13 cellular contexts compared by ENCODE assay signal in genomic region chr12:52168019-52168717, GRCh38. TPM values are rescaled to one million over a fixed set of nuclear protein-coding genes. Genes with fewer than 3 reads are reported as not detected.
DNase-seq lines count a peak whose midpoint lies in the region; ATAC-seq, FAIRE-seq and TF ChIP-seq lines count a peak whose summit lies in the region.
"Had no signal": no experiment of that assay in that cellular context is flagged by ENCODE, and none has a peak within 500 bp of the region (broad histone marks: within the 10 kb centered on the region; RNA-seq: fewer than 3 reads in every experiment).

No MANE protein-coding gene starts in this region.

- 70% methylated on average over 11 of the region's 12 CpGs for WGBS in hepatocyte (ENCODE audit: low lambda C conversion rate, missing lambda C conversion rate)
- WGBS in gastroesophageal sphincter (ENCODE audit: low coverage in 1 of 2), 2 donors, result 93 to 100% methylated on average over 2 of the region's 12 CpGs

- no peak overlapping the region for H3K4me2 ChIP-seq in hepatocyte

- TF ChIP-seq CTCF in hepatocyte (IDR thresholded peaks at IDR 0.05; ENCODE audit: poor library complexity) (no peak), gastroesophageal sphincter (IDR thresholded peaks at IDR 0.05) (no peak)

- no peak for TF ChIP-seq POLR2A in gastroesophageal sphincter (IDR thresholded peaks at IDR 0.05)

- H3K27me3 Mint-ChIP-seq in stimulated activated naive CD8-positive, alpha-beta T cell treated with anti-CD3 and anti-CD28 coated beads, Interleukin-15, amount 100 ng/mL, for 72 hours, result peaks cover 15% of the 10 kb centered on the region

- H2AFZ ChIP-seq in hepatocyte, result no peak overlapping the region

- H3K27ac Mint-ChIP-seq in stimulated activated naive CD8-positive, alpha-beta T cell treated with anti-CD3 and anti-CD28 coated beads, Interleukin-15, amount 100 ng/mL, for 72 hours, result peak overlapping the region in 1 of 2 donors; percentile 13
- H3K27ac Mint-ChIP-seq: mesothelial cell of epicardium had no signal

- H3K4me3 ChIP-seq in hepatocyte, result no peak overlapping the region
- no peak overlapping the region for H3K4me3 ChIP-seq in gastroesophageal sphincter
- H3K4me3 ChIP-seq: skin epidermis had no signal

- H3K27ac ChIP-seq in hepatocyte (peak overlapping the region; percentile 82), gastroesophageal sphincter (no peak overlapping the region)
- H3K27ac ChIP-seq: skin epidermis had no signal

- H3K9me2 ChIP-seq in hepatocyte (replicated peaks; ENCODE audit: insufficient read depth), result no peaks in the 10 kb centered on the region

- no peak for DNase-seq in stimulated activated naive CD8-positive, alpha-beta T cell treated with anti-CD3 and anti-CD28 coated beads, Interleukin-15, Interleukin-2, amounts not matched to agents 100 U/mL and 50 U/mL, for 24 hours
- DNase-seq in stimulated activated naive CD8-positive, alpha-beta T cell treated with anti-CD3 and anti-CD28 coated beads, Interleukin-15, amount 100 ng/mL, for 72 hours, result no peak
- DNase-seq in astrocyte of the hippocampus (ENCODE audit: low read depth, low spot score), result peak; percentile 47
- DNase-seq in hepatocyte (ENCODE audit: low spot score), result peak; percentile 91
- no peak for DNase-seq in urothelium cell line (ENCODE audit: low spot score)
- DNase-seq in stimulated activated CD4-positive, alpha-beta T cell treated with anti-CD3 and anti-CD28 coated beads, Interleukin-4, amount 100 ng/mL, for 24 hours, result no peak
- DNase-seq: activated T-cell treated with anti-CD3 and anti-CD28 coated beads, Interleukin-2, amount 50 U/mL, for 1 hour; NCI-H1092 had no signal

- peak; percentile 44 for ATAC-seq in stimulated activated naive CD8-positive, alpha-beta T cell treated with anti-CD3 and anti-CD28 coated beads, Interleukin-15, Interleukin-2, amounts not matched to agents 100 U/mL and 50 U/mL, for 24 hours
- no peak for ATAC-seq in stimulated activated naive CD8-positive, alpha-beta T cell treated with anti-CD3 and anti-CD28 coated beads, Interleukin-15, amount 100 ng/mL, for 72 hours
- ATAC-seq in HG03442 (IDR thresholded peaks at IDR 0.05; ENCODE audit: unreplicated experiment), result no peak
- ATAC-seq in gastroesophageal sphincter, result no peak

- no peak overlapping the region for H3K4me3 Mint-ChIP-seq in stimulated activated naive CD8-positive, alpha-beta T cell treated with anti-CD3 and anti-CD28 coated beads, Interleukin-15, amount 100 ng/mL, for 72 hours
- H3K4me3 Mint-ChIP-seq: central memory CD8-positive, alpha-beta T cell; mesothelial cell of epicardium had no signal

- no peaks in the 10 kb centered on the region for H3K79me2 ChIP-seq in hepatocyte

- no peaks in the 10 kb centered on the region for H3K27me3 ChIP-seq in hepatocyte
- no peaks in the 10 kb centered on the region for H3K27me3 ChIP-seq in gastroesophageal sphincter

- FAIRE-seq in urothelium cell line (lab: Jason Lieb, UNC), result peak; percentile 17

- H4K20me1 ChIP-seq in hepatocyte (ENCODE audit: insufficient read depth, poor library complexity, severe bottlenecking), result no peaks in the 10 kb centered on the region

- H3K4me1 ChIP-seq in hepatocyte (ENCODE audit: insufficient read depth) (peaks cover 29% of the 10 kb centered on the region), gastroesophageal sphincter (peaks cover 0 to 11% (median 0%) of the 10 kb centered on the region in 3 donors)

- no peaks in the 10 kb centered on the region for H3K9me3 ChIP-seq in hepatocyte (ENCODE audit: low read depth)
- no peaks in the 10 kb centered on the region for H3K9me3 ChIP-seq in gastroesophageal sphincter

- no peak for TF ChIP-seq EP300 in gastroesophageal sphincter (IDR thresholded peaks at IDR 0.05)

- H3K4me1 Mint-ChIP-seq in stimulated activated naive CD8-positive, alpha-beta T cell treated with anti-CD3 and anti-CD28 coated beads, Interleukin-15, amount 100 ng/mL, for 72 hours, result no peaks in the 10 kb centered on the region
- H3K4me1 Mint-ChIP-seq: central memory CD8-positive, alpha-beta T cell had no signal

- H3K9me3 Mint-ChIP-seq in stimulated activated naive CD8-positive, alpha-beta T cell treated with anti-CD3 and anti-CD28 coated beads, Interleukin-15, amount 100 ng/mL, for 72 hours, result no peaks in the 10 kb centered on the region
- H3K9me3 Mint-ChIP-seq: central memory CD8-positive, alpha-beta T cell; mesothelial cell of epicardium had no signal

- H3K36me3 ChIP-seq in hepatocyte (replicated peaks; ENCODE audit: insufficient read depth, low read depth) (no peaks in the 10 kb centered on the region), gastroesophageal sphincter (no peaks in the 10 kb centered on the region)

RNA-seq across cellular contexts. Expression of gene KRT80, which starts 23.6 kb away (rescaled TPM):
- 0.28 and 0.77 TPM in 2 replicates for total RNA-seq in hepatocyte
- 1.2 and 1.5 TPM in 2 replicates for polyA plus RNA-seq in hepatocyte
- total RNA-seq in gastroesophageal sphincter, result under 1 TPM in 3 of 4 donors, not detected in 1; 0.16 to 0.54 (median 0.31) TPM

Comparison
In these comparisons a context has a peak if more than half of its experiments do, and no peak if none do; other contexts are left out.
1. DNase-seq: peak in astrocyte of the hippocampus (single experiment) and hepatocyte (single experiment); none in stimulated activated naive CD8-positive, alpha-beta T cell treated with anti-CD3 and anti-CD28 coated beads, Interleukin-15, Interleukin-2, amounts not matched to agents 100 U/mL and 50 U/mL, for 24 hours (single experiment), stimulated activated naive CD8-positive, alpha-beta T cell treated with anti-CD3 and anti-CD28 coated beads, Interleukin-15, amount 100 ng/mL, for 72 hours (0 of 2), urothelium cell line (single experiment) and stimulated activated CD4-positive, alpha-beta T cell treated with anti-CD3 and anti-CD28 coated beads, Interleukin-4, amount 100 ng/mL, for 24 hours (single experiment).